Comparison of ENCODE assay signal across 18 cellular contexts in the genomic region with DNA sequence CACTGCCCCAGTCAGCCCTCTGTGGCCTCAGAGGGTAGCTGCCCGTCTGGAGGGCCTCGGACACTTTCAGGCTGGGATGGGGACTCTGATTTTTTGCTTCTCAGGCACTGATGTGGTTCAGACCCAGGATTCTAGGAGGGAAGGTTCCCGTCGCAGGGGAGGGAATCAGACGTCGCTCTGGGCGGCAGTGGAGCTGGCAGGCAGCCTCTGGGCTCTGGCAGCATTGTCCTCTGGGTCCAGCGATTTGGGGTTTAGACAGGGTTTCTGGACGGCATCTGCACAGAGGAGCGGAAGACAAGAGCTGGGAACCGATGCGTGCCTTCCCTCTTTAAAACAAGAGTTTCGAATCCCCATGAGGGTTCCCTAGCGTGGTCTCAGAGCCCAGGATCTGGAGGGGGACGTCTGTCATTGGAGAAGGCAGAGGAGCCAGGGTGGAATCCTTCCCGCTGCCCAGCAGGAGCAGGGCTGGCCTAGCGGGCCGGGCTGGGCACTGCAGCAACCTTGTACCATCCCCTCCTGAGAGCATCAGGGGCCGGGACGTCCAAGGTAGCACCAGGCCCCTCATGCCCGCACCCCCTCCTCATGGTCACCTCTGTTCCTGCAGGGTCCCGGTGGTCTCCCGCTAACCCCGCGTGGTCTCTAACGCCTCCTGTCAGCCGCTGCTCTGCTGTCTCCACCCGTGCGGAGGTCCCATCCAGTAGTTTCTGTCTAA.
"Had no signal": no experiment of that assay in that cellular context is flagged by ENCODE, and none has a peak within 500 bp of the region (broad histone marks: within the 10 kb centered on the region; RNA-seq: fewer than 3 reads in every experiment).

No MANE protein-coding gene starts in this region.

- H3K27ac Mint-ChIP-seq: activated naive CD4-positive, alpha-beta T cell treated with anti-CD3 and anti-CD28 coated beads, Interleukin-2, amount 50 U/mL, for 72 hours; dendritic cell treated with granulocyte-macrophage colony-stimulating factor and Interleukin-4, amounts not matched to agents 40 ng/mL and 50 ng/mL, for 4 days; effector memory CD8-positive, alpha-beta T cell; naive thymus-derived CD4-positive, alpha-beta T cell; stimulated activated naive CD8-positive, alpha-beta T cell treated with anti-CD3 and anti-CD28 coated beads, Interleukin-15, Interleukin-2, amounts not matched to agents 100 ng/mL and 50 ng/mL, for 24 hours had no signal

- H3K27me3 Mint-ChIP-seq: effector memory CD8-positive, alpha-beta T cell; stimulated activated naive CD8-positive, alpha-beta T cell treated with anti-CD3 and anti-CD28 coated beads, Interleukin-15, Interleukin-2, amounts not matched to agents 100 ng/mL and 50 ng/mL, for 24 hours had no signal

- H3K36me3 ChIP-seq: adrenal gland, transverse colon, vagina had no signal

- ATAC-seq: activated naive CD4-positive, alpha-beta T cell treated with anti-CD3 and anti-CD28 coated beads, Interleukin-2, amount 50 U/mL, for 72 hours; effector memory CD8-positive, alpha-beta T cell; naive thymus-derived CD4-positive, alpha-beta T cell had no signal

- H3K9me3 ChIP-seq: adrenal gland, suprapubic skin, transverse colon, vagina had no signal

- H3K36me3 Mint-ChIP-seq: activated naive CD4-positive, alpha-beta T cell treated with anti-CD3 and anti-CD28 coated beads, Interleukin-2, amount 50 U/mL, for 72 hours; naive thymus-derived CD4-positive, alpha-beta T cell had no signal

- H3K27me3 ChIP-seq: adrenal gland, suprapubic skin, transverse colon, vagina had no signal

- H3K4me3 Mint-ChIP-seq: dendritic cell treated with granulocyte-macrophage colony-stimulating factor and Interleukin-4, amounts not matched to agents 40 ng/mL and 50 ng/mL, for 4 days; effector memory CD8-positive, alpha-beta T cell; stimulated activated naive CD8-positive, alpha-beta T cell treated with anti-CD3 and anti-CD28 coated beads, Interleukin-15, Interleukin-2, amounts not matched to agents 100 ng/mL and 50 ng/mL, for 24 hours had no signal

- DNase-seq: activated CD4-positive, alpha-beta T cell treated with anti-CD3 and anti-CD28 coated beads, Interleukin-2, amount 50 U/mL, for 4 hours; activated gamma-delta T cell treated with Interleukin-2 at 50 U/mL for 16 hours; adrenal gland; effector memory CD8-positive, alpha-beta T cell; mesenchymal stem cell; naive thymus-derived CD4-positive, alpha-beta T cell; occipital lobe; retina; stimulated activated CD4-positive, alpha-beta T cell treated with anti-CD3 and anti-CD28 coated beads, Interleukin-1b, Interleukin-23, amount 100 ng/mL, for 48 hours; stimulated activated CD8-positive, alpha-beta memory T cell treated with anti-CD3 and anti-CD28 coated beads, Interleukin-4, amount 100 ng/mL, for 48 hours; T-helper 2 cell; transverse colon had no signal

- H3K4me1 Mint-ChIP-seq: naive thymus-derived CD4-positive, alpha-beta T cell had no signal

- H3K9me3 Mint-ChIP-seq: activated naive CD4-positive, alpha-beta T cell treated with anti-CD3 and anti-CD28 coated beads, Interleukin-2, amount 50 U/mL, for 72 hours; dendritic cell treated with granulocyte-macrophage colony-stimulating factor and Interleukin-4, amounts not matched to agents 40 ng/mL and 50 ng/mL, for 4 days; effector memory CD8-positive, alpha-beta T cell; naive thymus-derived CD4-positive, alpha-beta T cell; stimulated activated naive CD8-positive, alpha-beta T cell treated with anti-CD3 and anti-CD28 coated beads, Interleukin-15, Interleukin-2, amounts not matched to agents 100 ng/mL and 50 ng/mL, for 24 hours had no signal

- H3K27ac ChIP-seq: adrenal gland, suprapubic skin, transverse colon, vagina, VCaP had no signal

- H3K4me3 ChIP-seq: adrenal gland, suprapubic skin, transverse colon, vagina had no signal

- H3K4me1 ChIP-seq: adrenal gland, suprapubic skin, transverse colon, vagina had no signal
